In the genomic region with DNA sequence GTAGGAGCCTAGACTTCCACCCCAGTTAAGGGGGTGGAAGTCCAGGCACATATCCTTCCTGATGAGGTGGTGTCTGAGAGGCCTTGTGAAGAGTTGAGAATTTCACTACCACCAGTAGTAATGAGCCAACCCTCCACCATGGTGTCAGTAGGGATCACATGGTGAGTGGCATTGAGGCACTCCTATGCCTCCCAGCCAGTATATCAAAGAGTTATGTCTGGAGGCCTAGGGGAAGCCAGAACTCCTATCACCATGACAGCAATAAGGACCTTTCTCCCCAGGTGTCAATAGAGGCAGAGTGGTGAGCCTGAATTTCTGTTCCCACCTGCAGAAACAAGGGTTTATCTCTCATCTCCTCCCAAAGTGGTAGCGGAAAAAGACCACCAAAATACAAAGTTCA, we compare ENCODE assay signal across 26 cellular contexts.
"Had no signal": no experiment of that assay in that cellular context is flagged by ENCODE, and none has a peak within 500 bp of the region (broad histone marks: within the 10 kb centered on the region; RNA-seq: fewer than 3 reads in every experiment).

No MANE protein-coding gene starts in this region.

- H3K27ac ChIP-seq: left ventricle myocardium inferior, neural progenitor cell, ovary, right atrium auricular region, skin epidermis, tibial nerve, uterus had no signal

- H3K9me3 ChIP-seq: ovary, right atrium auricular region, tibial nerve, uterus had no signal

- H3K36me3 ChIP-seq: left ventricle myocardium inferior, neural progenitor cell, ovary, right atrium auricular region, tibial nerve, uterus had no signal

- ATAC-seq: natural killer cell, sciatic nerve had no signal

- H3K36me3 Mint-ChIP-seq: immature natural killer cell, natural killer cell, neural progenitor cell, type B pancreatic cell had no signal

- H3K4me3 Mint-ChIP-seq: immature natural killer cell; mesothelial cell of epicardium; naive B cell; natural killer cell; nephron progenitor cell; neural progenitor cell; stimulated activated naive CD8-positive, alpha-beta T cell treated with anti-CD3 and anti-CD28 coated beads, Interleukin-15, Interleukin-2, amounts not matched to agents 100 ng/mL and 50 ng/mL, for 24 hours; type B pancreatic cell had no signal

- FAIRE-seq: islet of Langerhans, kidney had no signal

- H2AFZ ChIP-seq: neural progenitor cell had no signal

- H3K27ac Mint-ChIP-seq: immature natural killer cell; mesothelial cell of epicardium; naive B cell; natural killer cell; nephron progenitor cell; neural progenitor cell; progenitor cell of endocrine pancreas; stimulated activated naive CD8-positive, alpha-beta T cell treated with anti-CD3 and anti-CD28 coated beads, Interleukin-15, Interleukin-2, amounts not matched to agents 100 ng/mL and 50 ng/mL, for 24 hours; type B pancreatic cell had no signal

- DNase-seq: hypothalamus; immature natural killer cell; kidney; left ventricle myocardium inferior; mesendoderm; naive B cell; natural killer cell; nephron progenitor cell; ovary; stimulated activated CD4-positive, alpha-beta T cell treated with anti-CD3 and anti-CD28 coated beads, Interleukin-12 subunit alpha, Interleukin-12 subunit beta, amount 100 ng/mL, for 4 hours; stimulated activated CD4-positive, alpha-beta T cell treated with anti-CD3 and anti-CD28 coated beads, Interleukin-15, amount 100 ng/mL, for 24 hours; stimulated activated CD4-positive, alpha-beta T cell treated with anti-CD3 and anti-CD28 coated beads, Interleukin-2, amount 100 ng/mL, for 24 hours; stimulated activated CD4-positive, alpha-beta T cell treated with anti-CD3 and anti-CD28 coated beads, Interleukin-4, amount 100 ng/mL, for 1 hour; substantia nigra; uterus had no signal

- H3K4me1 Mint-ChIP-seq: immature natural killer cell, mesothelial cell of epicardium, naive B cell, natural killer cell, nephron progenitor cell, neural progenitor cell had no signal

- H3K4me3 ChIP-seq: left ventricle myocardium inferior, lung, neural progenitor cell, ovary, right atrium auricular region, skin epidermis, tibial nerve, uterus had no signal

- H3K4me1 ChIP-seq: left ventricle myocardium inferior, neural progenitor cell, right atrium auricular region, tibial nerve, uterus had no signal

- H3K27me3 Mint-ChIP-seq: progenitor cell of endocrine pancreas; stimulated activated naive CD8-positive, alpha-beta T cell treated with anti-CD3 and anti-CD28 coated beads, Interleukin-15, Interleukin-2, amounts not matched to agents 100 ng/mL and 50 ng/mL, for 24 hours; type B pancreatic cell had no signal

- H3K4me2 ChIP-seq: neural progenitor cell had no signal

- H3K27me3 ChIP-seq: neural progenitor cell, ovary, right atrium auricular region, tibial nerve, uterus had no signal

- H3K9ac ChIP-seq: neural progenitor cell had no signal
